In genomic region chr9:137086531-137087408, GRCh38 we compare ENCODE assay signal across 8 cellular contexts. TPM values are rescaled to one million over a fixed set of nuclear protein-coding genes. Genes with fewer than 3 reads are reported as not detected.
DNase-seq lines count a peak whose midpoint lies in the region; ATAC-seq, FAIRE-seq and TF ChIP-seq lines count a peak whose summit lies in the region.

Gene MAN1B1, plus strand, starts transcription at chr9:137086985. Its CDS starts 15 bp downstream, at chr9:137087000.

- peaks cover 30% of the 10 kb centered on the region for H3K4me1 Mint-ChIP-seq in CD14-positive monocyte

- DNase-seq in CD14-positive monocyte (ENCODE audit: low spot score): peak; percentile 98
- peak; percentile 99 for DNase-seq in NCI-H82 (lab: John Stamatoyannopoulos, UW)
- DNase-seq in activated CD4-positive, alpha-beta T cell treated with anti-CD3 and anti-CD28 coated beads, Interleukin-2, amount 50 U/mL, for 48 hours: peak; percentile 99 to 100
- DNase-seq in dermis microvascular lymphatic vessel endothelial cell (ENCODE audit: low read depth in 2 of 2): peak; percentile 97 to 99
- DNase-seq in HepG2 (ENCODE audit: low spot score): peak; percentile 97
- DNase-seq in stimulated activated CD4-positive, alpha-beta T cell treated with anti-CD3 and anti-CD28 coated beads, Interleukin-4, amount 100 ng/mL, for 1 hour: peak; percentile 100

- peaks cover 0 to 5% (median 1%) of the 10 kb centered on the region in 3 donors for H3K27me3 Mint-ChIP-seq in CD14-positive monocyte (ENCODE audit: low read depth in 3 of 3)

- H3K4me3 ChIP-seq in HepG2 (replicated peaks in 1 of 3; ENCODE audit: insufficient read depth in 1 of 3, low read depth in 2 of 3, low read length in 3 of 3): peak within 1 kb of the TSS; percentile 77 to 89 (median 79)

- no peaks in the 10 kb centered on the region; a peak in 1 of 5 replicates for H3K27me3 ChIP-seq in HepG2 (ENCODE audit: control insufficient read depth in 1 of 2, insufficient read depth in 2 of 2, low read length in 2 of 2)

- in situ Hi-C loops in HepG2 (cut with HindIII; ENCODE audit: extremely low pct_ligation_motif_present, low pct_unique_long_range_greater_than_20kb): no loop called here

- FAIRE-seq in HepG2 (lab: Jason Lieb, UNC): peak; percentile 88

- CTCF ChIA-PET in HepG2 (lab: Yijun Ruan, JAX; ENCODE audit: low intra/inter-chr PET ratio, low total read pairs): interaction anchor here (1.1 kb wide), 1 partner anchor 19 kb away, joined by 5 read pairs; no protein-coding TSS in a partner anchor

- H4K20me1 ChIP-seq in HepG2 (ENCODE audit: insufficient read depth, low read length): no peaks in the 10 kb centered on the region

- POLR2A ChIA-PET in HepG2 (lab: Yijun Ruan, JAX): interaction anchor here (0.7 to 6.4 kb wide), 27 partner anchors 10 to 359 kb away, joined by 3 to 105 read pairs (median 7); partner anchors contain the start of genes ENTPD2, NPDC1, RNF208 and SAPCD2

- peaks cover 30 to 52% of the 10 kb centered on the region in 2 donors for H3K36me3 Mint-ChIP-seq in CD14-positive monocyte

- intact Hi-C loops in CD14-positive monocyte (cut with micrococcal nuclease) (loop anchor here in 1 of 2 donors (2.0 kb wide), 1 partner anchor 16 kb away; the partner anchor contains the start of gene SAPCD2), HepG2 (cut with micrococcal nuclease; ENCODE audit: unreplicated experiment) (no loop called here)

- H3K9ac ChIP-seq in HepG2 (ENCODE audit: insufficient read depth, low read depth, low read length): peak within 1 kb of the TSS; percentile 87

- H3K27ac Mint-ChIP-seq in CD14-positive monocyte: peak within 1 kb of the TSS; percentile 95 to 98 (median 97)

- H3K9me3 Mint-ChIP-seq in CD14-positive monocyte: peaks cover 0 to 9% (median 0%) of the 10 kb centered on the region in 7 donors

- peak within 1 kb of the TSS; percentile 98 for H3K4me2 ChIP-seq in HepG2 (ENCODE audit: low read depth, low read length)

- ATAC-seq in GM19397 (IDR thresholded peaks at IDR 0.05; ENCODE audit: unreplicated experiment) (peak; percentile 85), HG03571 (IDR thresholded peaks at IDR 0.05; ENCODE audit: unreplicated experiment) (peak; percentile 65), HepG2 (peak; percentile 87)

- TF ChIP-seq POLR2A in HepG2 (IDR thresholded peaks at IDR 0.05; ENCODE audit: insufficient read depth in 1 of 2, low read depth in 2 of 2, low read length in 2 of 2): peak in 1 of 2 experiments; percentile 65; a peak in 2 of 4 replicates

- TF ChIP-seq EP300 in HepG2 (IDR thresholded peaks at IDR 0.05; ENCODE audit: low read depth in 2 of 2, low read length in 2 of 2): no peak
- TF ChIP-seq EP300 in HepG2 (CRISPR knock-in tag; IDR thresholded peaks at IDR 0.05; ENCODE audit: borderline replicate concordance): no peak

- H3K27ac ChIP-seq in HepG2 (ENCODE audit: extremely low read length, insufficient read depth, low read length): peak within 1 kb of the TSS; percentile 83

- peaks cover 6% of the 10 kb centered on the region for H3K79me2 ChIP-seq in HepG2 (ENCODE audit: insufficient read depth, low read length)

- peaks cover 3 to 10% of the 10 kb centered on the region in 2 experiments; a peak in 4 of 5 replicates for H3K36me3 ChIP-seq in HepG2 (replicated peaks in 1 of 2; ENCODE audit: control insufficient read depth in 1 of 2, insufficient read depth in 2 of 2, low read length in 2 of 2)

- no CpG with 5 or more reads among the region's 101 CpGs for WGBS in HepG2 (ENCODE audit: low lambda C conversion rate)

- peak; percentile 53; the same call in 1 of the 2 replicates for TF ChIP-seq RAD21 in HepG2 (CRISPR knock-in tag; IDR thresholded peaks at IDR 0.05)

- H3K9me3 ChIP-seq in HepG2 (ENCODE audit: low read length): no peaks in the 10 kb centered on the region

- TF ChIP-seq CTCF in CD14-positive monocyte (IDR thresholded peaks at IDR 0.05) (no peak), HepG2 (CRISPR knock-in tag; IDR thresholded peaks at IDR 0.05) (peak; percentile 45)

- peak within 1 kb of the TSS; percentile 89 to 93 for H3K4me3 Mint-ChIP-seq in CD14-positive monocyte

- no TSS peak for BruUV-seq in HepG2 (replicated peaks; lab: Mats Ljungman, UMichigan)

- no peak within 1 kb of the TSS for H2AFZ ChIP-seq in HepG2 (ENCODE audit: low read length)

- H3K4me1 ChIP-seq in HepG2 (ENCODE audit: insufficient read depth, low read length): peaks cover 59% of the 10 kb centered on the region

TF ChIP-seq in HepG2, 621 proteins besides CTCF, POLR2A, EP300 and RAD21 (continues in another document):
- TF ChIP-seq ZNF557 (CRISPR knock-in tag; IDR thresholded peaks at IDR 0.05) (no peak), ZNF570 (CRISPR knock-in tag; IDR thresholded peaks at IDR 0.05; ENCODE audit: borderline replicate concordance) (no peak), ZNF674 (CRISPR knock-in tag; IDR thresholded peaks at IDR 0.05; ENCODE audit: low read depth) (peak; percentile 74; the same call in 1 of the 2 replicates), GTF2F1 (IDR thresholded peaks at IDR 0.05; ENCODE audit: low read length) (no peak), ZSCAN31 (CRISPR knock-in tag; IDR thresholded peaks at IDR 0.05; ENCODE audit: low read depth) (peak; percentile 91), ZNF576 (CRISPR knock-in tag; IDR thresholded peaks at IDR 0.05) (no peak), ZNF18 (CRISPR knock-in tag; IDR thresholded peaks at IDR 0.05; ENCODE audit: insufficient replicate concordance) (peak; percentile 35), SP5 (CRISPR knock-in tag; IDR thresholded peaks at IDR 0.05; ENCODE audit: borderline replicate concordance, low read depth) (peak; percentile 66), RFX3 (CRISPR knock-in tag; IDR thresholded peaks at IDR 0.05) (peak; percentile 80), PRDM4 (CRISPR knock-in tag; IDR thresholded peaks at IDR 0.05; ENCODE audit: borderline replicate concordance) (no peak), ZFP36L2 (CRISPR knock-in tag; IDR thresholded peaks at IDR 0.05) (no peak), ZBTB38 (CRISPR knock-in tag; IDR thresholded peaks at IDR 0.05) (no peak; the same call in 1 of the 2 replicates), ZNF225 (CRISPR knock-in tag; IDR thresholded peaks at IDR 0.05) (no peak)

RNA-seq across cellular contexts. Expression of gene MAN1B1, which starts in this region (rescaled TPM):
- polyA plus RNA-seq in CD14-positive monocyte (10 to 100 TPM; 29.3 to 38.2 TPM), HepG2 (2011; rRNA removed) (59.5 and 60.6 TPM in 2 replicates)
- total RNA-seq in dermis microvascular lymphatic vessel endothelial cell (42.7 and 56.8 TPM in 2 replicates), HepG2 (2016; rRNA removed; fragmentation: Illumina TruSeq; extraction: Trizol) (19.0 and 48.9 TPM in 2 replicates)
- 9.3 and 10.3 TPM in 2 replicates for total RNA-seq in HepG2 (2016; cell fraction: cytosol; rRNA removed; fragmentation: Illumina TruSeq; extraction: Trizol; ENCODE audit: low read depth)
- 17.2 and 48.2 TPM in 2 replicates for total RNA-seq in HepG2 (2016; cell fraction: insoluble cytoplasmic fraction; rRNA removed; fragmentation: Illumina TruSeq; extraction: Trizol)
- 17.0 and 19.9 TPM in 2 replicates for total RNA-seq in HepG2 (2016; cell fraction: membrane; rRNA removed; fragmentation: Illumina TruSeq; extraction: Trizol)
- 44.7 and 51.0 TPM in 2 replicates for total RNA-seq in HepG2 (2016; cell fraction: nucleus; rRNA removed; fragmentation: Illumina TruSeq; extraction: Trizol)
- polyA plus RNA-seq in HepG2 (2011; cell fraction: cytosol; rRNA removed): 48.6 and 64.5 TPM in 2 replicates
- polyA plus RNA-seq in HepG2 (2011; cell fraction: nucleus; rRNA removed): 146 and 162 TPM in 2 replicates
- polyA plus RNA-seq in HepG2 (2012): 30.5 and 38.6 TPM in 2 replicates
- 6.7 and 6.8 TPM in 2 replicates for polyA plus RNA-seq in HepG2 (2016; cell fraction: cytosol; fragmentation: Illumina TruSeq; extraction: Trizol; ENCODE audit: low read depth)
- 16.2 and 18.3 TPM in 2 replicates for polyA plus RNA-seq in HepG2 (2016; cell fraction: insoluble cytoplasmic fraction; fragmentation: Illumina TruSeq; extraction: Trizol; ENCODE audit: low read depth)
- polyA plus RNA-seq in HepG2 (2016; cell fraction: membrane; fragmentation: Illumina TruSeq; extraction: Trizol; ENCODE audit: low read depth): 11.2 and 12.8 TPM in 2 replicates
- 78.7 and 83.1 TPM in 2 replicates for polyA plus RNA-seq in HepG2 (2016; cell fraction: nucleus; fragmentation: Illumina TruSeq; extraction: Trizol; ENCODE audit: insufficient read depth, low read depth)
- 71.9 and 74.1 TPM in 2 replicates for polyA minus RNA-seq in HepG2 (2011; rRNA and poly(A)+ RNA removed; ENCODE audit: low replicate concordance)
- 24.7 and 26.8 TPM in 2 replicates for polyA minus RNA-seq in HepG2 (2011; cell fraction: cytosol; rRNA and poly(A)+ RNA removed)
- 40.9 and 45.3 TPM in 2 replicates for polyA minus RNA-seq in HepG2 (2011; cell fraction: nucleus; rRNA and poly(A)+ RNA removed)

Comparison
In these comparisons a context has a peak if more than half of its experiments do, and no peak if none do; other contexts are left out.
1. Peak in every context shown above with its lines: DNase-seq, ATAC-seq, H3K4me3 ChIP-seq and H3K27ac ChIP-seq.